In genomic region chr13:72622546-72622945, GRCh38 we compare ENCODE assay signal across 26 cellular contexts.
"Had no signal": no experiment of that assay in that cellular context is flagged by ENCODE, and none has a peak within 500 bp of the region (broad histone marks: within the 10 kb centered on the region; RNA-seq: fewer than 3 reads in every experiment).

No MANE protein-coding gene starts in this region.

- H3K9me3 ChIP-seq: left ventricle myocardium inferior, mucosa of descending colon, pancreas, prostate gland, tibial nerve, uterus had no signal

- ATAC-seq: mucosa of descending colon; naive thymus-derived CD8-positive, alpha-beta T cell; pancreas; right cardiac atrium; sciatic nerve; stimulated activated memory B cell treated with anti-CD40 and anti-IgM and Interleukin-4, amounts not matched to agents 10 μg/mL and 1 μg/mL and 100 μg/mL, for 72 hours; stimulated activated naive CD8-positive, alpha-beta T cell treated with anti-CD3 and anti-CD28 coated beads, Interleukin-15, amount 100 ng/mL, for 72 hours had no signal

- H3K27ac ChIP-seq: left ventricle myocardium inferior, pancreas, prostate gland, tibial nerve, uterus had no signal

- H3K27me3 ChIP-seq: pancreas, tibial nerve, uterus had no signal

- H3K4me1 ChIP-seq: left ventricle myocardium inferior, pancreas, prostate gland, tibial nerve, uterus had no signal

- H3K4me3 ChIP-seq: left ventricle myocardium inferior, lung, mucosa of descending colon, pancreas, prostate gland, tibial nerve, uterus had no signal

- H3K36me3 ChIP-seq: left ventricle myocardium inferior, pancreas, prostate gland, tibial nerve, uterus had no signal

- DNase-seq: hypothalamus; immature natural killer cell; left ventricle myocardium inferior; midbrain; mucosa of descending colon; naive thymus-derived CD8-positive, alpha-beta T cell; nucleus accumbens; pancreas; posterior cingulate gyrus; retina; right cardiac atrium; small intestine; stimulated activated CD4-positive, alpha-beta T cell treated with anti-CD3 and anti-CD28 coated beads, Interleukin-1b, Interleukin-23, amount 100 ng/mL, for 48 hours; stimulated activated CD4-positive, alpha-beta T cell treated with anti-CD3 and anti-CD28 coated beads, Interleukin-2, amount 100 ng/mL, for 48 hours; stimulated activated CD4-positive, alpha-beta T cell treated with anti-CD3 and anti-CD28 coated beads, Interleukin-4, amount 100 ng/mL, for 4 hours; stimulated activated CD8-positive, alpha-beta memory T cell treated with anti-CD3 and anti-CD28 coated beads, Interleukin-4, amount 100 ng/mL, for 48 hours; stimulated activated naive CD4-positive, alpha-beta T cell treated with Interleukin-2 at 50 U/mL for 16 hours; stimulated activated naive CD8-positive, alpha-beta T cell treated with anti-CD3 and anti-CD28 coated beads, Interleukin-15, amount 100 ng/mL, for 72 hours; substantia nigra; uterus had no signal

- FAIRE-seq: islet of Langerhans, pancreas, small intestine had no signal
